Comparison of ENCODE assay signal across 20 cellular contexts in the genomic region with DNA sequence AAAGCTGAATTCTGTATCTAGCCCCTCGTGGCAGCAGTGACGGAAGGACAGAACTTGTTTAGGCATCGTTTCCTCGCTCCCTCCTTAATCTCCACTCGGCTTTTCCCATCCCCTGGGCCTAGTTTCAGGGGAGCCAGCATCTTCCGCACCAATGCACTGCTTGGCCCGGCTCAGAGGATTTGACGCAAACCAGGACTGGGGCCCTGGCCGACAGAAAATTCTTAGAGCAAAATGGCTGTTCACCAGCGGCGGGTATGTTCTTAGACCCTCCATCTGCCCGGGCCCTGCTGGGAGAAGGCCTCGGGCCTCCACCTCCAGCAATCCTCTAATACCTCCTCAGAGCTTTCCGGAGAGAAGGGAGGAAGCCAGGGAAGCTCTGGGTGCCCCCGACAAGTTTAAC. TPM values are rescaled to one million over a fixed set of nuclear protein-coding genes. Genes with fewer than 3 reads are reported as not detected.
DNase-seq lines count a peak whose midpoint lies in the region; ATAC-seq and TF ChIP-seq lines count a peak whose summit lies in the region.
"Had no signal": no experiment of that assay in that cellular context is flagged by ENCODE, and none has a peak within 500 bp of the region (broad histone marks: within the 10 kb centered on the region; RNA-seq: fewer than 3 reads in every experiment).

No MANE protein-coding gene starts in this region.

- H3K36me3 ChIP-seq in upper lobe of right lung (no peaks in the 10 kb centered on the region), colonic mucosa (no peaks in the 10 kb centered on the region)
- H3K36me3 ChIP-seq: breast epithelium, vagina had no signal

- ATAC-seq in Right ventricle myocardium inferior (no peak), Right ventricle myocardium superior (ENCODE audit: poor library complexity) (no peak), upper lobe of right lung (no peak), GM21786 (IDR thresholded peaks at IDR 0.05; ENCODE audit: unreplicated experiment) (no peak)
- ATAC-seq: natural killer cell treated with Interleukin-12 subunit alpha and Interleukin-12 subunit beta and Interleukin-15 and Interleukin-18, amount 100 ng/mL, for 72 hours; psoas muscle had no signal

- H3K4me1 ChIP-seq in upper lobe of right lung (peaks cover 2% of the 10 kb centered on the region), colonic mucosa (no peaks in the 10 kb centered on the region)
- H3K4me1 ChIP-seq: breast epithelium, psoas muscle had no signal

- no peaks in the 10 kb centered on the region for H3K36me3 Mint-ChIP-seq in neural crest cell (ENCODE audit: low read depth)
- H3K36me3 Mint-ChIP-seq: natural killer cell treated with Interleukin-12 subunit alpha and Interleukin-12 subunit beta and Interleukin-15 and Interleukin-18, amount 100 ng/mL, for 72 hours had no signal

- H3K27ac Mint-ChIP-seq in neural crest cell (ENCODE audit: unreplicated experiment) = peak overlapping the region; percentile 75
- H3K27ac Mint-ChIP-seq: activated CD4-positive, alpha-beta T cell treated with anti-CD3 and anti-CD28 coated beads, Interleukin-2, amount 10 ng/mL, durations not matched to agents 7 days and 5 days; memory B cell; natural killer cell treated with Interleukin-12 subunit alpha and Interleukin-12 subunit beta and Interleukin-15 and Interleukin-18, amount 100 ng/mL, for 72 hours had no signal

- H3K27ac ChIP-seq in dorsolateral prefrontal cortex (no peak overlapping the region), upper lobe of right lung (no peak overlapping the region), colonic mucosa (no peak overlapping the region)
- H3K27ac ChIP-seq: breast epithelium, C4-2B, psoas muscle, vagina had no signal

- no peaks in the 10 kb centered on the region for H3K9me3 Mint-ChIP-seq in neural crest cell
- H3K9me3 Mint-ChIP-seq: activated CD4-positive, alpha-beta T cell treated with anti-CD3 and anti-CD28 coated beads, Interleukin-2, amount 10 ng/mL, durations not matched to agents 7 days and 5 days; memory B cell; natural killer cell treated with Interleukin-12 subunit alpha and Interleukin-12 subunit beta and Interleukin-15 and Interleukin-18, amount 100 ng/mL, for 72 hours had no signal

- H3K4me3 ChIP-seq in dorsolateral prefrontal cortex (no peak overlapping the region), upper lobe of right lung (no peak overlapping the region), colonic mucosa (no peak overlapping the region)
- H3K4me3 ChIP-seq: breast epithelium, psoas muscle, vagina had no signal

- H3K9me3 ChIP-seq in upper lobe of right lung = no peaks in the 10 kb centered on the region
- no peaks in the 10 kb centered on the region for H3K9me3 ChIP-seq in colonic mucosa
- H3K9me3 ChIP-seq: breast epithelium, psoas muscle, vagina had no signal

- DNase-seq in Right ventricle myocardium inferior (ENCODE audit: missing footprints) (peak; percentile 32), Right ventricle myocardium superior (no peak), dorsolateral prefrontal cortex (peak in 7 of 10 donors; percentile 16 to 72 (median 36)), neural crest cell (ENCODE audit: low read depth, low spot score) (no peak), upper lobe of right lung (peak; percentile 40), colonic mucosa (no peak), NCI-H2081 (lab: John Stamatoyannopoulos, UW) (no peak)
- DNase-seq: activated CD4-positive, alpha-beta T cell treated with anti-CD3 and anti-CD28 coated beads, Interleukin-2, amount 10 ng/mL, durations not matched to agents 7 days and 5 days; erythroblast; foreskin melanocyte; NCI-H510A treated with DMSO at 0.1 percent for 48 hours; psoas muscle; stimulated activated CD8-positive, alpha-beta memory T cell treated with anti-CD3 and anti-CD28 coated beads, Interleukin-4, amount 100 ng/mL, for 48 hours; SW 1271 had no signal

- H3K4me3 Mint-ChIP-seq in neural crest cell = no peak overlapping the region
- H3K4me3 Mint-ChIP-seq: activated CD4-positive, alpha-beta T cell treated with anti-CD3 and anti-CD28 coated beads, Interleukin-2, amount 10 ng/mL, durations not matched to agents 7 days and 5 days; memory B cell; natural killer cell treated with Interleukin-12 subunit alpha and Interleukin-12 subunit beta and Interleukin-15 and Interleukin-18, amount 100 ng/mL, for 72 hours had no signal

- no peak overlapping the region for H3K9ac ChIP-seq in colonic mucosa (ENCODE audit: low read depth in 2 of 2, low read length in 2 of 2)

- intact Hi-C loops in Right ventricle myocardium inferior (cut with DNase I) (no loop called here), Right ventricle myocardium superior (cut with DNase I) (no loop called here), dorsolateral prefrontal cortex (cut with DNase I) (no loop called here), upper lobe of right lung (cut with DNase I) (no loop called here), colonic mucosa (cut with DNase I) (no loop called here)

- no peaks in the 10 kb centered on the region for H3K27me3 ChIP-seq in dorsolateral prefrontal cortex
- no peaks in the 10 kb centered on the region for H3K27me3 ChIP-seq in upper lobe of right lung
- no peaks in the 10 kb centered on the region for H3K27me3 ChIP-seq in colonic mucosa
- H3K27me3 ChIP-seq: breast epithelium, vagina had no signal

- H3K27me3 Mint-ChIP-seq in neural crest cell (ENCODE audit: low read depth) = no peaks in the 10 kb centered on the region
- H3K27me3 Mint-ChIP-seq: activated CD4-positive, alpha-beta T cell treated with anti-CD3 and anti-CD28 coated beads, Interleukin-2, amount 10 ng/mL, durations not matched to agents 7 days and 5 days; natural killer cell treated with Interleukin-12 subunit alpha and Interleukin-12 subunit beta and Interleukin-15 and Interleukin-18, amount 100 ng/mL, for 72 hours had no signal

- no peak for TF ChIP-seq CTCF in dorsolateral prefrontal cortex (IDR thresholded peaks at IDR 0.05 in 54 of 56, conservative IDR thresholded peaks at IDR 0.05 in 2 of 56; ENCODE audit: low read depth in 1 of 56, partially characterized antibody in 56 of 56)
- no peak for TF ChIP-seq CTCF in neural crest cell (conservative IDR thresholded peaks at IDR 0.05)
- TF ChIP-seq CTCF in upper lobe of right lung (IDR thresholded peaks at IDR 0.05) = no peak
- TF ChIP-seq CTCF in colonic mucosa (IDR thresholded peaks at IDR 0.05) = no peak

- peaks cover 28% of the 10 kb centered on the region for H3K4me1 Mint-ChIP-seq in neural crest cell
- H3K4me1 Mint-ChIP-seq: activated CD4-positive, alpha-beta T cell treated with anti-CD3 and anti-CD28 coated beads, Interleukin-2, amount 10 ng/mL, durations not matched to agents 7 days and 5 days; memory B cell had no signal

RNA-seq across cellular contexts. Expression of a gene that starts 54.6 kb away (rescaled TPM):
- total RNA-seq in Right ventricle myocardium inferior = 16.3 TPM
- total RNA-seq in Right ventricle myocardium superior = 14.0 TPM
- 10 to 100 TPM; 15.4 to 54.1 (median 29.0) TPM for total RNA-seq in dorsolateral prefrontal cortex
- total RNA-seq in neural crest cell = 96.2 and 96.5 TPM in 2 replicates
- total RNA-seq in upper lobe of right lung = 21.7 TPM
- total RNA-seq in colonic mucosa = 10 to 100 TPM; 14.4 to 19.8 TPM

RNA-seq across cellular contexts. Expression of a gene that starts 55.4 kb away (rescaled TPM):
- total RNA-seq in Right ventricle myocardium inferior (5.4 TPM), Right ventricle myocardium superior (4.5 TPM), dorsolateral prefrontal cortex (10 to 100 TPM in 106 of 120 experiments, 1 to 10 TPM in 14; 6.5 to 39.9 (median 15.8) TPM), neural crest cell (22.7 and 23.8 TPM in 2 replicates), upper lobe of right lung (3.5 TPM), colonic mucosa (1 to 10 TPM; 1.2 to 3.6 TPM)
- total RNA-seq: activated CD4-positive, alpha-beta T cell treated with anti-CD3 and anti-CD28 coated beads, Interleukin-2, amount 10 ng/mL, durations not matched to agents 7 days and 5 days had no signal

Comparison
In these comparisons a context has a peak if more than half of its experiments do, and no peak if none do; other contexts are left out.
1. DNase-seq: peak in Right ventricle myocardium inferior (single experiment), dorsolateral prefrontal cortex (7 of 10) and upper lobe of right lung (single experiment); none in Right ventricle myocardium superior (single experiment), neural crest cell (single experiment), colonic mucosa (single experiment) and NCI-H2081 (0 of 2).